Comparison of ENCODE assay signal across 9 cellular contexts in the genomic region with DNA sequence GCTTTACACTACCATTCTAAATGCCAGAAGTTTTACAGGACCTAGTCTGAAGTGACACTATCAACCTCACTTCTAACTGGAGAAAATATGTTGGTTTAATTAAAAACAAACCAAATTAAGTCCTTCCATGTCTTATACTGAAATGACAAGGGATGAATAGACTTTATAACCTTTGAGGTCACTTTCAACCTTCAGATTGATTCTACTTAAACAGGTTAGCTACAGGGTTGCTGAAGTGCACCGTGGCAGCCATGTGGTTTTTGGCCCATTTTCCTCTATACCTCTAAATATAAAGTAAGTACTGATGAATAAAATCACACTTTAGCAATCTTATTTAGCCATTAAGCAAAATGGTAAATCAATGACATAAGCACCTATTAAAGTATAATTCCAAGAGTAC. TPM values are rescaled to one million over a fixed set of nuclear protein-coding genes. Genes with fewer than 3 reads are reported as not detected.
A peak's percentile ranks its signal among the peaks of the same experiment; 100 is the strongest.
DNase-seq lines count a peak whose midpoint lies in the region; ATAC-seq and TF ChIP-seq lines count a peak whose summit lies in the region.
"Had no signal": no experiment of that assay in that cellular context is flagged by ENCODE, and none has a peak within 500 bp of the region (broad histone marks: within the 10 kb centered on the region; RNA-seq: fewer than 3 reads in every experiment).

No MANE protein-coding gene starts in this region.

- H3K27ac ChIP-seq in A673 (ENCODE audit: low read depth, low read length, poor library complexity, severe bottlenecking): no peak overlapping the region
- H3K27ac ChIP-seq in KMS-11: no peak overlapping the region
- H3K27ac ChIP-seq in dorsolateral prefrontal cortex: peak overlapping the region in 56 of 59 donors; percentile 3 to 100 (median 72)

- intact Hi-C loops in A673 (cut with micrococcal nuclease; ENCODE audit: unreplicated experiment) (no loop called here), dorsolateral prefrontal cortex (cut with DNase I) (loop anchor here in 1 of 2 donors (10.0 kb wide), 1 partner anchor 214 kb away; no protein-coding TSS in a partner anchor), sciatic nerve (cut with DNase I) (no loop called here)

- H3K36me3 Mint-ChIP-seq in naive thymus-derived CD8-positive, alpha-beta T cell: peaks cover 11 to 78% (median 49%) of the 10 kb centered on the region in 3 donors

- peaks cover 18 to 76% (median 68%) of the 10 kb centered on the region in 4 donors for H3K4me1 Mint-ChIP-seq in naive thymus-derived CD8-positive, alpha-beta T cell

- DNase-seq in A673 (ENCODE audit: low spot score) (no peak), dorsolateral prefrontal cortex (no peak), sciatic nerve (ENCODE audit: low spot score) (no peak), HK-2 (ENCODE audit: unreplicated experiment) (no peak)
- no peak for DNase-seq in naive thymus-derived CD8-positive, alpha-beta T cell
- no peak for DNase-seq in activated CD4-positive, CD25-positive, alpha-beta regulatory T cell (lab: John Stamatoyannopoulos, UW)

- TF ChIP-seq CTCF in A673 (conservative IDR thresholded peaks at IDR 0.05; ENCODE audit: low read depth, low read length): no peak
- no peak for TF ChIP-seq CTCF in KMS-11 (conservative IDR thresholded peaks at IDR 0.05; ENCODE audit: low read depth, low read length)
- TF ChIP-seq CTCF in dorsolateral prefrontal cortex (IDR thresholded peaks at IDR 0.05 in 54 of 56, conservative IDR thresholded peaks at IDR 0.05 in 2 of 56; ENCODE audit: low read depth in 1 of 56, partially characterized antibody in 56 of 56): no peak

- H3K27me3 ChIP-seq in A673 (replicated peaks; ENCODE audit: insufficient read depth, low read depth, low read length, poor library complexity): no peaks in the 10 kb centered on the region
- no peaks in the 10 kb centered on the region for H3K27me3 ChIP-seq in KMS-11 (ENCODE audit: insufficient read depth, low read depth)
- H3K27me3 ChIP-seq in dorsolateral prefrontal cortex: no peaks in the 10 kb centered on the region

- H3K4me1 ChIP-seq in A673 (ENCODE audit: insufficient read depth, low read length, poor library complexity, severe bottlenecking) (peaks cover 70% of the 10 kb centered on the region), KMS-11 (ENCODE audit: low read depth, poor library complexity, severe bottlenecking) (peaks cover 77% of the 10 kb centered on the region)

- H3K79me2 ChIP-seq in KMS-11 (ENCODE audit: insufficient read depth, low read depth): peaks cover 68% of the 10 kb centered on the region

- peaks cover 0 to 4% (median 0%) of the 10 kb centered on the region in 9 donors for H3K9me3 Mint-ChIP-seq in naive thymus-derived CD8-positive, alpha-beta T cell

- BruUV-seq in A673 (replicated peaks; lab: Mats Ljungman, UMichigan): no TSS peak

- H3K9ac ChIP-seq in KMS-11: no peak overlapping the region

- H3K27me3 Mint-ChIP-seq in naive thymus-derived CD8-positive, alpha-beta T cell: peaks cover 0 to 3% (median 0%) of the 10 kb centered on the region in 5 donors

- H4K20me1 ChIP-seq in KMS-11 (ENCODE audit: insufficient read depth): 0 out of 2 replicates have a peak, but pooled peaks cover 8% of the 10 kb centered on the region

- H2AFZ ChIP-seq in KMS-11 (ENCODE audit: low read depth): no peak overlapping the region

- H3K4me3 ChIP-seq in A673 (ENCODE audit: low read depth, low read length, poor library complexity, severe bottlenecking) (peak overlapping the region; percentile 82), KMS-11 (IDR thresholded peaks at IDR 0.05; ENCODE audit: insufficient read depth, low read depth, low read length) (no peak overlapping the region), dorsolateral prefrontal cortex (peak overlapping the region; percentile 0 to 99 (median 92))

- H3K4me2 ChIP-seq in KMS-11: peak overlapping the region; percentile 66

- H3K27ac Mint-ChIP-seq in naive thymus-derived CD8-positive, alpha-beta T cell: peak overlapping the region in 9 of 10 donors; percentile 67 to 99 (median 82)

- peaks cover 76% of the 10 kb centered on the region for H3K36me3 ChIP-seq in A673 (ENCODE audit: insufficient read depth, low read length, poor library complexity, severe bottlenecking)
- peaks cover 47% of the 10 kb centered on the region for H3K36me3 ChIP-seq in KMS-11 (ENCODE audit: insufficient read depth)

- ATAC-seq in naive thymus-derived CD8-positive, alpha-beta T cell: no peak
- no peak for ATAC-seq in GM18520 (IDR thresholded peaks at IDR 0.05; ENCODE audit: unreplicated experiment)
- no peak for ATAC-seq in sciatic nerve
- ATAC-seq: esophagus mucosa had no signal

- CTCF ChIA-PET in A673 (lab: Charles Lee): interaction anchor here (1.2 kb wide), 1 partner anchor 293 kb away, joined by 5 read pairs; no protein-coding TSS in a partner anchor

- H3K9me3 ChIP-seq in A673 (ENCODE audit: low read depth, low read length, poor library complexity, severe bottlenecking): no peaks in the 10 kb centered on the region

- POLR2A ChIA-PET in A673 (lab: Charles Lee; ENCODE audit: low non-redundant PET): interaction anchor here (0.7 kb wide), 1 partner anchor 293 kb away, joined by 3 read pairs; no protein-coding TSS in a partner anchor
- POLR2A ChIA-PET in naive thymus-derived CD8-positive, alpha-beta T cell (lab: Charles Lee): interaction anchor here (2.9 to 3.8 kb wide), 2 partner anchors 14 to 18 kb away, joined by 10 to 45 read pairs; no protein-coding TSS in a partner anchor

- H3K4me3 Mint-ChIP-seq in naive thymus-derived CD8-positive, alpha-beta T cell: peak overlapping the region; percentile 73 to 99 (median 98)

RNA-seq across cellular contexts. Expression of a gene that starts 3.9 kb away (rescaled TPM):
- total RNA-seq in A673 (2021) (395 and 440 TPM in 2 replicates), dorsolateral prefrontal cortex (100 to 1,000 TPM in 118 of 120 experiments, 10 to 100 TPM in 2; 80.8 to 431 (median 175) TPM), sciatic nerve (285 TPM)
- total RNA-seq in naive thymus-derived CD8-positive, alpha-beta T cell: 100 to 1,000 TPM; 351 to 368 TPM
- polyA plus RNA-seq in naive thymus-derived CD8-positive, alpha-beta T cell: 10 to 100 TPM; 52.0 to 96.1 (median 57.4) TPM

Comparison
In these comparisons a context has a peak if more than half of its experiments do, and no peak if none do; other contexts are left out.
1. H3K27ac ChIP-seq: peak in dorsolateral prefrontal cortex (56 of 59); none in A673 (single experiment) and KMS-11 (single experiment).